14 cellular contexts compared by ENCODE assay signal in genomic region chr11:72798361-72798760, GRCh38.
"Had no signal": no experiment of that assay in that cellular context is flagged by ENCODE, and none has a peak within 500 bp of the region (broad histone marks: within the 10 kb centered on the region; RNA-seq: fewer than 3 reads in every experiment).

No MANE protein-coding gene starts in this region.

- H3K36me3 ChIP-seq: ovary had no signal

- H3K27ac ChIP-seq: ovary, testis had no signal

- H3K9me3 ChIP-seq: ovary, testis had no signal

- H3K27me3 Mint-ChIP-seq: natural killer cell treated with Interleukin-12 subunit alpha and Interleukin-12 subunit beta and Interleukin-15 and Interleukin-18, amount 100 ng/mL, for 72 hours; stimulated activated naive CD8-positive, alpha-beta T cell treated with anti-CD3 and anti-CD28 coated beads, Interleukin-15, amount 100 ng/mL, for 72 hours had no signal

- ATAC-seq: activated CD8-positive, alpha-beta T cell treated with anti-CD3 and anti-CD28 coated beads, Interleukin-2, amount 10 ng/mL, durations not matched to agents 7 days and 5 days; esophagus mucosa; left colon; natural killer cell treated with Interleukin-12 subunit alpha and Interleukin-12 subunit beta and Interleukin-15 and Interleukin-18, amount 100 ng/mL, for 72 hours; stimulated activated naive CD8-positive, alpha-beta T cell treated with anti-CD3 and anti-CD28 coated beads, Interleukin-15, amount 100 ng/mL, for 72 hours had no signal

- H3K27me3 ChIP-seq: ovary, testis had no signal

- H3K9me3 Mint-ChIP-seq: natural killer cell treated with Interleukin-12 subunit alpha and Interleukin-12 subunit beta and Interleukin-15 and Interleukin-18, amount 100 ng/mL, for 72 hours; stimulated activated naive CD8-positive, alpha-beta T cell treated with anti-CD3 and anti-CD28 coated beads, Interleukin-15, amount 100 ng/mL, for 72 hours had no signal

- H3K36me3 Mint-ChIP-seq: natural killer cell treated with Interleukin-12 subunit alpha and Interleukin-12 subunit beta and Interleukin-15 and Interleukin-18, amount 100 ng/mL, for 72 hours had no signal

- H3K4me3 ChIP-seq: ovary, testis had no signal

- H3K27ac Mint-ChIP-seq: activated CD8-positive, alpha-beta T cell treated with anti-CD3 and anti-CD28 coated beads, Interleukin-2, amount 10 ng/mL, durations not matched to agents 7 days and 5 days had no signal

- DNase-seq: activated CD4-positive, alpha-beta T cell treated with anti-CD3 and anti-CD28 coated beads for 48 hours; activated CD8-positive, alpha-beta T cell treated with anti-CD3 and anti-CD28 coated beads, Interleukin-2, amount 10 ng/mL, durations not matched to agents 7 days and 5 days; activated naive CD4-positive, alpha-beta T cell treated with anti-CD3 and anti-CD28 coated beads, Interleukin-2, amount 50 U/mL, for 16 hours; cerebellar nuclear complex; glutamatergic neuron; left colon; ovary; stimulated activated CD4-positive, alpha-beta T cell treated with anti-CD3 and anti-CD28 coated beads, Interleukin-4, amount 100 ng/mL, for 1 hour; stimulated activated CD8-positive, alpha-beta memory T cell treated with anti-CD3 and anti-CD28 coated beads, Interleukin-4, amount 100 ng/mL, for 48 hours; stimulated activated naive CD8-positive, alpha-beta T cell treated with anti-CD3 and anti-CD28 coated beads, Interleukin-15, amount 100 ng/mL, for 72 hours; T1000; testis had no signal

- H3K4me3 Mint-ChIP-seq: activated CD8-positive, alpha-beta T cell treated with anti-CD3 and anti-CD28 coated beads, Interleukin-2, amount 10 ng/mL, durations not matched to agents 7 days and 5 days; natural killer cell treated with Interleukin-12 subunit alpha and Interleukin-12 subunit beta and Interleukin-15 and Interleukin-18, amount 100 ng/mL, for 72 hours; stimulated activated naive CD8-positive, alpha-beta T cell treated with anti-CD3 and anti-CD28 coated beads, Interleukin-15, amount 100 ng/mL, for 72 hours had no signal
